In the genomic region with DNA sequence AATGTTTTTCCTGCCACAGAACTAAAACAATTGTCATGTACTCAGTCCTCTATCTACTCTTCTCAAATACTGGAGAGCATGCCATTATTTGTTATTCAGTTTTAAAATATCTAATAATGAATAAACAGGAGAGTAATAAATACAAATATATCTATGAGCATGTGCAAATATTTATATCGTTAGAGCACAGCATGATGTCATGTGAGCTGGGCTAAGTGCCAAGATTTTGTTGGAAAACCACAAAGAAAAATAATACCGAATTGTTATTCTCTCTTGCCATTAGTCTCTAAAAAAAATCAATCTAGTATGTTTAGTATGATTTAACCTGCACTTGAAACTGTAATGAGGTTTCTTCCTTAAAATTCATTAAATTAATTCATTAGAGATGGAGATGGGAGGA, we compare ENCODE assay signal across 1 cellular context.
TF ChIP-seq lines count a peak whose summit lies in the region.

No MANE protein-coding gene starts in this region.

TF ChIP-seq in HepG2, 621 proteins besides CTCF, POLR2A, EP300 and RAD21 (continued from another document):
- TF ChIP-seq CREB3 (CRISPR knock-in tag; IDR thresholded peaks at IDR 0.05) (no peak), ZNF121 (CRISPR knock-in tag; IDR thresholded peaks at IDR 0.05) (no peak)
- TF ChIP-seq, protein P1, sequence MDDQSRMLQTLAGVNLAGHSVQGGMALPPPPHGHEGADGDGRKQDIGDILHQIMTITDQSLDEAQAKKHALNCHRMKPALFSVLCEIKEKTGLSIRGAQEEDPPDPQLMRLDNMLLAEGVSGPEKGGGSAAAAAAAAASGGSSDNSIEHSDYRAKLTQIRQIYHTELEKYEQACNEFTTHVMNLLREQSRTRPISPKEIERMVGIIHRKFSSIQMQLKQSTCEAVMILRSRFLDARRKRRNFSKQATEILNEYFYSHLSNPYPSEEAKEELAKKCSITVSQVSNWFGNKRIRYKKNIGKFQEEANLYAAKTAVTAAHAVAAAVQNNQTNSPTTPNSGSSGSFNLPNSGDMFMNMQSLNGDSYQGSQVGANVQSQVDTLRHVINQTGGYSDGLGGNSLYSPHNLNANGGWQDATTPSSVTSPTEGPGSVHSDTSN (CRISPR knock-in tag; IDR thresholded peaks at IDR 0.05; ENCODE audit: borderline replicate concordance): no peak
